Comparison of ENCODE assay signal across 17 cellular contexts in genomic region chr2:237766334-237766733, GRCh38. TPM values are rescaled to one million over a fixed set of nuclear protein-coding genes. Genes with fewer than 3 reads are reported as not detected.
DNase-seq lines count a peak whose midpoint lies in the region; ATAC-seq and TF ChIP-seq lines count a peak whose summit lies in the region.
"Had no signal": no experiment of that assay in that cellular context is flagged by ENCODE, and none has a peak within 500 bp of the region (broad histone marks: within the 10 kb centered on the region; RNA-seq: fewer than 3 reads in every experiment).

No MANE protein-coding gene starts in this region.

- H3K27me3 ChIP-seq in neutrophil (no peaks in the 10 kb centered on the region), SJCRH30 (no peaks in the 10 kb centered on the region)
- H3K27me3 ChIP-seq: hepatocyte, sigmoid colon, stomach had no signal

- in situ Hi-C loops in GM13977 (cut with MboI; ENCODE audit: low pct_unique_long_range_greater_than_20kb, low sequenced_read_pairs, unreplicated experiment) = no loop called here

- TF ChIP-seq CTCF in AG10803 (conservative IDR thresholded peaks at IDR 0.05; ENCODE audit: low read length) (no peak), epithelial cell of proximal tubule (conservative IDR thresholded peaks at IDR 0.05; ENCODE audit: low read depth, low read length) (no peak), neutrophil (IDR thresholded peaks at IDR 0.05) (no peak), GM13977 (IDR thresholded peaks at IDR 0.05; ENCODE audit: extremely low read depth, insufficient read depth, missing control alignments) (no peak)

- POLR2A ChIA-PET in activated CD8-positive, alpha-beta T cell treated with anti-CD3 and anti-CD28 coated beads, Interleukin-2, amount 10 ng/mL, durations not matched to agents 7 days and 5 days (lab: Charles Lee) = no interaction called here

- H3K4me1 ChIP-seq in neutrophil (ENCODE audit: control insufficient read depth in 1 of 2, insufficient read depth in 1 of 2, low read depth in 1 of 2, low read length in 1 of 2) = no peaks in the 10 kb centered on the region
- H3K4me1 ChIP-seq in SJCRH30 = no peaks in the 10 kb centered on the region

- no peak overlapping the region for H3K4me3 Mint-ChIP-seq in activated CD8-positive, alpha-beta T cell treated with anti-CD3 and anti-CD28 coated beads, Interleukin-2, amount 10 ng/mL, durations not matched to agents 7 days and 5 days
- H3K4me3 Mint-ChIP-seq: nephron progenitor cell had no signal

- no peak for ATAC-seq in activated CD8-positive, alpha-beta T cell treated with anti-CD3 and anti-CD28 coated beads, Interleukin-2, amount 10 ng/mL, durations not matched to agents 7 days and 5 days

- H3K27ac ChIP-seq in neutrophil (peak overlapping the region; percentile 12), SJCRH30 (no peak overlapping the region)
- H3K27ac ChIP-seq: hepatocyte had no signal

- H3K36me3 ChIP-seq in neutrophil = peaks cover 79% of the 10 kb centered on the region
- H3K36me3 ChIP-seq in SJCRH30 = peaks cover 23% of the 10 kb centered on the region

- no peaks in the 10 kb centered on the region for H3K27me3 Mint-ChIP-seq in activated CD8-positive, alpha-beta T cell treated with anti-CD3 and anti-CD28 coated beads, Interleukin-2, amount 10 ng/mL, durations not matched to agents 7 days and 5 days (ENCODE audit: low read depth)

- H3K9me3 ChIP-seq in neutrophil (no peaks in the 10 kb centered on the region), SJCRH30 (replicated peaks) (no peaks in the 10 kb centered on the region)
- H3K9me3 ChIP-seq: sigmoid colon, stomach had no signal

- H3K9me3 Mint-ChIP-seq in activated CD8-positive, alpha-beta T cell treated with anti-CD3 and anti-CD28 coated beads, Interleukin-2, amount 10 ng/mL, durations not matched to agents 7 days and 5 days (ENCODE audit: insufficient read depth) = no peaks in the 10 kb centered on the region
- H3K9me3 Mint-ChIP-seq: nephron progenitor cell had no signal

- no peaks in the 10 kb centered on the region for H3K4me1 Mint-ChIP-seq in activated CD8-positive, alpha-beta T cell treated with anti-CD3 and anti-CD28 coated beads, Interleukin-2, amount 10 ng/mL, durations not matched to agents 7 days and 5 days (ENCODE audit: low read depth)
- H3K4me1 Mint-ChIP-seq: nephron progenitor cell had no signal

- DNase-seq in AG10803 (ENCODE audit: low read depth) = peak; percentile 32
- peak; percentile 6 for DNase-seq in M059J (ENCODE audit: low read depth)
- peak; percentile 63 for DNase-seq in epithelial cell of proximal tubule (ENCODE audit: low read depth)
- DNase-seq in GM13977 (ENCODE audit: low spot score) = no peak
- no peak for DNase-seq in activated CD8-positive, alpha-beta T cell treated with anti-CD3 and anti-CD28 coated beads, Interleukin-2, amount 10 ng/mL, durations not matched to agents 7 days and 5 days
- no peak for DNase-seq in SJCRH30
- no peak for DNase-seq in stimulated activated CD4-positive, alpha-beta T cell treated with anti-CD3 and anti-CD28 coated beads, Interleukin-12 subunit alpha, Interleukin-12 subunit beta, amount 100 ng/mL, for 4 hours
- DNase-seq: activated naive CD4-positive, alpha-beta T cell; DMS79; H7; NCI-H1092 treated with DMSO at 0.1 percent for 48 hours; nephron progenitor cell; SHP77 treated with DMSO at 0.1 percent for 48 hours; sigmoid colon; stomach had no signal

- H3K27ac Mint-ChIP-seq in activated CD8-positive, alpha-beta T cell treated with anti-CD3 and anti-CD28 coated beads, Interleukin-2, amount 10 ng/mL, durations not matched to agents 7 days and 5 days = no peak overlapping the region
- H3K27ac Mint-ChIP-seq: nephron progenitor cell had no signal

- peaks cover 61% of the 10 kb centered on the region for H3K36me3 Mint-ChIP-seq in activated CD8-positive, alpha-beta T cell treated with anti-CD3 and anti-CD28 coated beads, Interleukin-2, amount 10 ng/mL, durations not matched to agents 7 days and 5 days (ENCODE audit: low read depth)

- no peak overlapping the region for H3K4me3 ChIP-seq in AG10803 (ENCODE audit: low read length)
- H3K4me3 ChIP-seq in epithelial cell of proximal tubule (ENCODE audit: low read depth, low read length) = no peak overlapping the region
- no peak overlapping the region for H3K4me3 ChIP-seq in neutrophil (ENCODE audit: low read depth in 1 of 2, low read length in 1 of 2)
- H3K4me3 ChIP-seq in SJCRH30 = no peak overlapping the region
- H3K4me3 ChIP-seq: hepatocyte, sigmoid colon, stomach had no signal

- CTCF ChIA-PET in activated CD8-positive, alpha-beta T cell treated with anti-CD3 and anti-CD28 coated beads, Interleukin-2, amount 10 ng/mL, durations not matched to agents 7 days and 5 days (lab: Charles Lee) = interaction anchor here (0.8 kb wide), 1 partner anchor 94 kb away, joined by 3 read pairs; no protein-coding TSS in a partner anchor

RNA-seq across cellular contexts. Expression of gene RBM44, which starts 32.2 kb away (rescaled TPM):
- total RNA-seq in M059J (2014; rRNA removed; shearing (Covaris generic)) = 0.02 TPM in 1 of 2 replicates, not detected in the other
- 0.14 and 0.75 TPM in 2 replicates for total RNA-seq in epithelial cell of proximal tubule
- under 1 TPM; 0.37 to 0.73 TPM for total RNA-seq in activated CD8-positive, alpha-beta T cell treated with anti-CD3 and anti-CD28 coated beads, Interleukin-2, amount 10 ng/mL, durations not matched to agents 7 days and 5 days
- 0.15 and 0.28 TPM in 2 replicates for total RNA-seq in SJCRH30 (2014; rRNA removed; shearing (Covaris generic))

Comparison
In these comparisons a context has a peak if more than half of its experiments do, and no peak if none do; other contexts are left out.
1. DNase-seq: peak in AG10803 (single experiment), M059J (single experiment) and epithelial cell of proximal tubule (single experiment); none in GM13977 (single experiment), activated CD8-positive, alpha-beta T cell treated with anti-CD3 and anti-CD28 coated beads, Interleukin-2, amount 10 ng/mL, durations not matched to agents 7 days and 5 days (single experiment), SJCRH30 (0 of 2) and stimulated activated CD4-positive, alpha-beta T cell treated with anti-CD3 and anti-CD28 coated beads, Interleukin-12 subunit alpha, Interleukin-12 subunit beta, amount 100 ng/mL, for 4 hours (single experiment).